Comparison of ENCODE assay signal across 7 cellular contexts in genomic region chr19:5847846-5848245, GRCh38. TPM values are rescaled to one million over a fixed set of nuclear protein-coding genes. Genes with fewer than 3 reads are reported as not detected.
"Had no signal": no experiment of that assay in that cellular context is flagged by ENCODE, and none has a peak within 500 bp of the region (broad histone marks: within the 10 kb centered on the region; RNA-seq: fewer than 3 reads in every experiment).

No MANE protein-coding gene starts in this region.

RNA-seq across cellular contexts. Expression of gene FUT3, which starts 3.4 kb away (rescaled TPM):
- total RNA-seq: Right ventricle myocardium inferior, RPMI7951, SJSA1 had no signal

RNA-seq across cellular contexts. Expression of gene FUT6, which starts 8.3 kb away (rescaled TPM):
- total RNA-seq: K562, MCF 10A, OCI-LY7, Right ventricle myocardium inferior, RPMI7951, SJSA1 had no signal

RNA-seq across cellular contexts. Expression of gene FUT5, which starts 22.5 kb away (rescaled TPM):
- total RNA-seq: K562, MCF 10A, PC-3, Right ventricle myocardium inferior, RPMI7951, SJSA1 had no signal

RNA-seq across cellular contexts. Expression of gene NRTN, which starts 43.0 kb away (rescaled TPM):
- total RNA-seq: RPMI7951 had no signal
